In genomic region chr7:77799078-77799964, GRCh38 we compare ENCODE assay signal across 8 cellular contexts. TPM values are rescaled to one million over a fixed set of nuclear protein-coding genes. Genes with fewer than 3 reads are reported as not detected.
DNase-seq lines count a peak whose midpoint lies in the region; ATAC-seq and TF ChIP-seq lines count a peak whose summit lies in the region.

No MANE protein-coding gene starts in this region.

- no peaks in the 10 kb centered on the region for H3K27me3 ChIP-seq in CD4-positive, alpha-beta T cell (ENCODE audit: control insufficient read depth, insufficient read depth, low read length)
- H3K27me3 ChIP-seq in duodenal mucosa (ENCODE audit: control insufficient read depth in 1 of 2, insufficient read depth in 2 of 2, low read length in 2 of 2): no peaks in the 10 kb centered on the region
- H3K27me3 ChIP-seq in lower lobe of right lung (ENCODE audit: low read depth): no peaks in the 10 kb centered on the region

- H3K4me3 ChIP-seq in duodenal mucosa (ENCODE audit: low read depth in 1 of 2, low read length in 2 of 2): peak overlapping the region; percentile 88 to 99
- H3K4me3 ChIP-seq in lower lobe of right lung: peak overlapping the region; percentile 78

- H3K4me1 ChIP-seq in duodenal mucosa (ENCODE audit: control insufficient read depth in 1 of 2, insufficient read depth in 2 of 2, low read length in 2 of 2) (peaks cover 20 to 32% of the 10 kb centered on the region in 2 donors), lower lobe of right lung (peaks cover 34% of the 10 kb centered on the region)

- H3K9me3 Mint-ChIP-seq in CD4-positive, alpha-beta T cell: no peaks in the 10 kb centered on the region

- H3K9me3 ChIP-seq in CD4-positive, alpha-beta T cell (ENCODE audit: control insufficient read depth, low read length): no peaks in the 10 kb centered on the region
- H3K9me3 ChIP-seq in duodenal mucosa (ENCODE audit: control insufficient read depth in 1 of 2, low read length in 2 of 2) (no peaks in the 10 kb centered on the region), lower lobe of right lung (no peaks in the 10 kb centered on the region)

- H3K27ac ChIP-seq in CD4-positive, alpha-beta T cell (ENCODE audit: low read depth, low read length): peak overlapping the region; percentile 55
- peak overlapping the region; percentile 69 for H3K27ac ChIP-seq in duodenal mucosa (ENCODE audit: low read depth, low read length)
- peak overlapping the region; percentile 86 for H3K27ac ChIP-seq in lower lobe of right lung

- ATAC-seq in CD4-positive, alpha-beta T cell (ENCODE audit: poor library complexity): no peak
- ATAC-seq in GM21737 (IDR thresholded peaks at IDR 0.05; ENCODE audit: unreplicated experiment): peak; percentile 4
- peak; percentile 20 for ATAC-seq in lower lobe of right lung
- ATAC-seq in stimulated activated naive CD8-positive, alpha-beta T cell treated with anti-CD3 and anti-CD28 coated beads, Interleukin-15, Interleukin-2, amounts not matched to agents 100 U/mL and 50 U/mL, for 24 hours: no peak
- ATAC-seq in GM18870 (IDR thresholded peaks at IDR 0.05; ENCODE audit: unreplicated experiment): no peak

- H3K36me3 ChIP-seq in duodenal mucosa (ENCODE audit: control insufficient read depth in 1 of 2, insufficient read depth in 2 of 2, low read length in 2 of 2): no peaks in the 10 kb centered on the region
- peaks cover 7% of the 10 kb centered on the region for H3K36me3 ChIP-seq in lower lobe of right lung

- peak in 7 of 10 experiments; percentile 8 to 38 (median 10) for DNase-seq in CD4-positive, alpha-beta T cell
- DNase-seq in NCI-H1694 treated with DMSO at 0.1 percent for 48 hours (lab: John Stamatoyannopoulos, UW): peak; percentile 57
- peak; percentile 7 to 22 for DNase-seq in activated CD4-positive, alpha-beta T cell treated with anti-CD3 and anti-CD28 coated beads for 4 hours
- DNase-seq in lower lobe of right lung: peak; percentile 63
- peak; percentile 44 for DNase-seq in stimulated activated naive CD8-positive, alpha-beta T cell treated with anti-CD3 and anti-CD28 coated beads, Interleukin-15, Interleukin-2, amounts not matched to agents 100 U/mL and 50 U/mL, for 24 hours

- TF ChIP-seq CTCF in CD4-positive, alpha-beta T cell (IDR thresholded peaks at IDR 0.05): peak; percentile 36
- peak; percentile 7 for TF ChIP-seq CTCF in lower lobe of right lung (IDR thresholded peaks at IDR 0.05)

- peak overlapping the region; percentile 95 for H3K4me3 Mint-ChIP-seq in CD4-positive, alpha-beta T cell

- CTCF ChIA-PET in CD4-positive, alpha-beta T cell (lab: Charles Lee): interaction anchor here (0.9 to 2.0 kb wide), 14 partner anchors 32 to 142 kb away, joined by 3 to 7 read pairs (median 4); partner anchors contain the start of gene RSBN1L

- H3K36me3 Mint-ChIP-seq in CD4-positive, alpha-beta T cell (ENCODE audit: low read depth): peaks cover 35% of the 10 kb centered on the region

- POLR2A ChIA-PET in CD4-positive, alpha-beta T cell (lab: Charles Lee): interaction anchor here (0.7 to 2.2 kb wide), 12 partner anchors 14 to 447 kb away, joined by 3 to 14 read pairs (median 4); partner anchors contain the start of gene RSBN1L

- H3K27me3 Mint-ChIP-seq in CD4-positive, alpha-beta T cell: no peaks in the 10 kb centered on the region

- H3K9ac ChIP-seq in duodenal mucosa (ENCODE audit: low read depth in 1 of 2, low read length in 2 of 2): peak overlapping the region; percentile 66 to 76

- peaks cover 86% of the 10 kb centered on the region for H3K4me1 Mint-ChIP-seq in CD4-positive, alpha-beta T cell (ENCODE audit: low read depth)

- H3K27ac Mint-ChIP-seq in CD4-positive, alpha-beta T cell: peak overlapping the region; percentile 87

- intact Hi-C loops in CD4-positive, alpha-beta T cell (cut with DNase I, micrococcal nuclease): loop anchor here (2.0 to 10.0 kb wide), 6 partner anchors 33 to 263 kb away; partner anchors contain the start of genes PTPN12 (in 2 of the 2) and RSBN1L (in 2 of the 2)
- intact Hi-C loops in lower lobe of right lung (cut with DNase I): no loop called here

RNA-seq across cellular contexts. Expression of gene PHTF2, which starts 0.7 kb away (rescaled TPM):
- 10 to 100 TPM; 22.6 to 23.5 TPM for total RNA-seq in CD4-positive, alpha-beta T cell
- 15.2 TPM for total RNA-seq in lower lobe of right lung

RNA-seq across cellular contexts. Expression of gene TMEM60, which starts 1.1 kb away (rescaled TPM):
- total RNA-seq in CD4-positive, alpha-beta T cell: 1 to 10 TPM; 1.2 to 2.4 TPM
- total RNA-seq in lower lobe of right lung: 24.6 TPM

Comparison
In these comparisons a context has a peak if more than half of its experiments do, and no peak if none do; other contexts are left out.
1. ATAC-seq: peak in GM21737 (single experiment) and lower lobe of right lung (2 of 2); none in CD4-positive, alpha-beta T cell (single experiment), stimulated activated naive CD8-positive, alpha-beta T cell treated with anti-CD3 and anti-CD28 coated beads, Interleukin-15, Interleukin-2, amounts not matched to agents 100 U/mL and 50 U/mL, for 24 hours (single experiment) and GM18870 (single experiment).
2. DNase-seq: peak in every context shown above with its lines; median percentile 63 in lower lobe of right lung; 57 in NCI-H1694 treated with DMSO at 0.1 percent for 48 hours; 44 in stimulated activated naive CD8-positive, alpha-beta T cell treated with anti-CD3 and anti-CD28 coated beads, Interleukin-15, Interleukin-2, amounts not matched to agents 100 U/mL and 50 U/mL, for 24 hours; 14 in activated CD4-positive, alpha-beta T cell treated with anti-CD3 and anti-CD28 coated beads for 4 hours; 10 in CD4-positive, alpha-beta T cell.
3. Peak in every context shown above with its lines, with median percentiles within 50 percentile points of each other: H3K27ac ChIP-seq.